Comparison of ENCODE assay signal across 1 cellular context in genomic region chr19:10295305-10295846, GRCh38.
TF ChIP-seq lines count a peak whose summit lies in the region.

No MANE protein-coding gene starts in this region.

TF ChIP-seq in HepG2, 621 proteins besides CTCF, POLR2A, EP300 and RAD21 (continued from another document):
- TF ChIP-seq, protein P1, sequence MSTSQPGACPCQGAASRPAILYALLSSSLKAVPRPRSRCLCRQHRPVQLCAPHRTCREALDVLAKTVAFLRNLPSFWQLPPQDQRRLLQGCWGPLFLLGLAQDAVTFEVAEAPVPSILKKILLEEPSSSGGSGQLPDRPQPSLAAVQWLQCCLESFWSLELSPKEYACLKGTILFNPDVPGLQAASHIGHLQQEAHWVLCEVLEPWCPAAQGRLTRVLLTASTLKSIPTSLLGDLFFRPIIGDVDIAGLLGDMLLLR (CRISPR knock-in tag; IDR thresholded peaks at IDR 0.05) = no peak
- TF ChIP-seq, protein P2, sequence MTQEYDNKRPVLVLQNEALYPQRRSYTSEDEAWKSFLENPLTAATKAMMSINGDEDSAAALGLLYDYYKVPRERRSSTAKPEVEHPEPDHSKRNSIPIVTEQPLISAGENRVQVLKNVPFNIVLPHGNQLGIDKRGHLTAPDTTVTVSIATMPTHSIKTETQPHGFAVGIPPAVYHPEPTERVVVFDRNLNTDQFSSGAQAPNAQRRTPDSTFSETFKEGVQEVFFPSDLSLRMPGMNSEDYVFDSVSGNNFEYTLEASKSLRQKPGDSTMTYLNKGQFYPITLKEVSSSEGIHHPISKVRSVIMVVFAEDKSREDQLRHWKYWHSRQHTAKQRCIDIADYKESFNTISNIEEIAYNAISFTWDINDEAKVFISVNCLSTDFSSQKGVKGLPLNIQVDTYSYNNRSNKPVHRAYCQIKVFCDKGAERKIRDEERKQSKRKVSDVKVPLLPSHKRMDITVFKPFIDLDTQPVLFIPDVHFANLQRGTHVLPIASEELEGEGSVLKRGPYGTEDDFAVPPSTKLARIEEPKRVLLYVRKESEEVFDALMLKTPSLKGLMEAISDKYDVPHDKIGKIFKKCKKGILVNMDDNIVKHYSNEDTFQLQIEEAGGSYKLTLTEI (CRISPR knock-in tag; conservative IDR thresholded peaks at IDR 0.05) = no peak
- peak; percentile 92 for TF ChIP-seq TFAP4 (IDR thresholded peaks at IDR 0.05; ENCODE audit: borderline replicate concordance, low read depth)
- no peak for TF ChIP-seq NR2F6 (IDR thresholded peaks at IDR 0.05)
- TF ChIP-seq NR2F6 (CRISPR knock-in tag; IDR thresholded peaks at IDR 0.05) = peak; percentile 35; the same call in 1 of the 2 replicates
- no peak for TF ChIP-seq SRSF9 (IDR thresholded peaks at IDR 0.05; ENCODE audit: borderline replicate concordance, insufficient read depth, low read depth, low read length, poor library complexity, severe bottlenecking)
- no peak for TF ChIP-seq ZNF224 (CRISPR knock-in tag; IDR thresholded peaks at IDR 0.05)
- 0 out of 2 replicates have a peak, but pooled peaks have one; percentile 36 for TF ChIP-seq YEATS4 (CRISPR knock-in tag; IDR thresholded peaks at IDR 0.05; ENCODE audit: borderline replicate concordance)
- TF ChIP-seq, protein P3, sequence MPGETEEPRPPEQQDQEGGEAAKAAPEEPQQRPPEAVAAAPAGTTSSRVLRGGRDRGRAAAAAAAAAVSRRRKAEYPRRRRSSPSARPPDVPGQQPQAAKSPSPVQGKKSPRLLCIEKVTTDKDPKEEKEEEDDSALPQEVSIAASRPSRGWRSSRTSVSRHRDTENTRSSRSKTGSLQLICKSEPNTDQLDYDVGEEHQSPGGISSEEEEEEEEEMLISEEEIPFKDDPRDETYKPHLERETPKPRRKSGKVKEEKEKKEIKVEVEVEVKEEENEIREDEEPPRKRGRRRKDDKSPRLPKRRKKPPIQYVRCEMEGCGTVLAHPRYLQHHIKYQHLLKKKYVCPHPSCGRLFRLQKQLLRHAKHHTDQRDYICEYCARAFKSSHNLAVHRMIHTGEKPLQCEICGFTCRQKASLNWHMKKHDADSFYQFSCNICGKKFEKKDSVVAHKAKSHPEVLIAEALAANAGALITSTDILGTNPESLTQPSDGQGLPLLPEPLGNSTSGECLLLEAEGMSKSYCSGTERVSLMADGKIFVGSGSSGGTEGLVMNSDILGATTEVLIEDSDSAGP (CRISPR knock-in tag; IDR thresholded peaks at IDR 0.05; ENCODE audit: borderline replicate concordance) = peak; percentile 60; the same call in 1 of the 2 replicates
- no peak for TF ChIP-seq TBL1XR1 (IDR thresholded peaks at IDR 0.05; ENCODE audit: borderline replicate concordance, low read length, partially characterized antibody)
